ENCODE assay signal across 8 cellular contexts in genomic region chr19:45717131-45717982, GRCh38. TPM values are rescaled to one million over a fixed set of nuclear protein-coding genes. Genes with fewer than 3 reads are reported as not detected.
DNase-seq lines count a peak whose midpoint lies in the region; ATAC-seq and TF ChIP-seq lines count a peak whose summit lies in the region.

No MANE protein-coding gene starts in this region.

- H2AK5ac ChIP-seq in mesenchymal stem cell (ENCODE audit: low read length, severe bottlenecking): peak overlapping the region; percentile 94

- H3K27me3 Mint-ChIP-seq in Caco-2 (ENCODE audit: insufficient read depth, unreplicated experiment): no peaks in the 10 kb centered on the region

- H3K9me3 Mint-ChIP-seq in Caco-2 (ENCODE audit: unreplicated experiment): no peaks in the 10 kb centered on the region

- H3K4me3 ChIP-seq in Caco-2 (ENCODE audit: low read depth, low read length) (peak overlapping the region; percentile 64), HUES48 (ENCODE audit: low read depth, low read length) (peak overlapping the region; percentile 87), NT2/D1 (ENCODE audit: insufficient read length, low read depth) (peak overlapping the region; percentile 72), endocrine pancreas (ENCODE audit: control insufficient read depth, insufficient read depth, low read length) (peak overlapping the region; percentile 93), mesenchymal stem cell (ENCODE audit: insufficient read depth in 1 of 2, low read depth in 1 of 2, low read length in 2 of 2) (peak overlapping the region; percentile 48 to 90)

- BruUV-seq in Caco-2 (replicated peaks; lab: Mats Ljungman, UMichigan): no TSS peak

- H3K36me3 Mint-ChIP-seq in Caco-2 (ENCODE audit: insufficient read depth, unreplicated experiment): peaks cover 71% of the 10 kb centered on the region

- H3K36me3 ChIP-seq in Caco-2 (ENCODE audit: control insufficient read depth, insufficient read depth, low read length) (peaks cover 3% of the 10 kb centered on the region), HUES48 (ENCODE audit: control insufficient read depth, insufficient read depth, low read length) (peaks cover 20% of the 10 kb centered on the region), NT2/D1 (ENCODE audit: insufficient read depth, insufficient read length, low read length) (peaks cover 20% of the 10 kb centered on the region), endocrine pancreas (ENCODE audit: control insufficient read depth, insufficient read depth, low read length) (no peaks in the 10 kb centered on the region), mesenchymal stem cell (ENCODE audit: control insufficient read depth in 1 of 2, insufficient read depth in 2 of 2, low read depth in 1 of 2, low read length in 2 of 2) (peaks cover 17 to 26% of the 10 kb centered on the region in 2 experiments)

- H3K9me3 ChIP-seq in Caco-2 (no peaks in the 10 kb centered on the region), HUES48 (ENCODE audit: control insufficient read depth, insufficient read depth, low read length) (no peaks in the 10 kb centered on the region), NT2/D1 (ENCODE audit: insufficient read depth, low read length) (no peaks in the 10 kb centered on the region), endocrine pancreas (ENCODE audit: control insufficient read depth, low read length) (no peaks in the 10 kb centered on the region), mesenchymal stem cell (ENCODE audit: control insufficient read depth, low read length) (no peaks in the 10 kb centered on the region)

- H3K18ac ChIP-seq in mesenchymal stem cell (ENCODE audit: low read depth in 1 of 2, low read length in 2 of 2): peak overlapping the region; percentile 68 to 86

- H2BK120ac ChIP-seq in mesenchymal stem cell (ENCODE audit: low read depth, low read length): peak overlapping the region; percentile 64

- peak overlapping the region; percentile 17 for H2BK15ac ChIP-seq in mesenchymal stem cell (ENCODE audit: low read depth, poor library complexity, severe bottlenecking)

- under 1% methylated on average over 51 of the region's 51 CpGs for WGBS in mesenchymal stem cell

- H3K27ac Mint-ChIP-seq in Caco-2 (ENCODE audit: unreplicated experiment): peak overlapping the region; percentile 96

- peak overlapping the region; percentile 73 to 92 for H3K4ac ChIP-seq in mesenchymal stem cell (ENCODE audit: low read depth in 1 of 2, low read length in 2 of 2)

- H3K14ac ChIP-seq in mesenchymal stem cell (ENCODE audit: low read length in 2 of 2): no peak overlapping the region

- H3K79me1 ChIP-seq in mesenchymal stem cell (replicated peaks; ENCODE audit: low read length, poor library complexity, severe bottlenecking): peaks cover 19% of the 10 kb centered on the region

- H3K27me3 ChIP-seq in Caco-2 (replicated peaks; ENCODE audit: control insufficient read depth, insufficient read depth, low read length) (no peaks in the 10 kb centered on the region), HUES48 (ENCODE audit: control insufficient read depth, insufficient read depth, low read length) (no peaks in the 10 kb centered on the region), NT2/D1 (ENCODE audit: insufficient read depth, insufficient read length) (no peaks in the 10 kb centered on the region), endocrine pancreas (ENCODE audit: control insufficient read depth, insufficient read depth, low read length) (no peaks in the 10 kb centered on the region), mesenchymal stem cell (ENCODE audit: control insufficient read depth in 1 of 2, insufficient read depth in 1 of 2, low read length in 2 of 2) (no peaks in the 10 kb centered on the region)

- POLR2A ChIA-PET in Caco-2 (lab: Charles Lee): interaction anchor here (0.5 to 2.5 kb wide), 22 partner anchors 10 to 871 kb away, joined by 3 to 64 read pairs (median 4); partner anchors contain the start of genes DMWD, FBXO46, NECTIN2 and QPCTL

- peak overlapping the region in 1 of 2 experiments; percentile 87 for H3K23ac ChIP-seq in mesenchymal stem cell (ENCODE audit: low read length in 2 of 2)

- H4K8ac ChIP-seq in mesenchymal stem cell (ENCODE audit: low read length): peak overlapping the region; percentile 73

- intact Hi-C loops in Caco-2 (cut with micrococcal nuclease; ENCODE audit: unreplicated experiment): loop anchor here (1.0 kb wide), 3 partner anchors 13 to 53 kb away; partner anchors contain the start of genes FBXO46 and QPCTL

- H4K91ac ChIP-seq in mesenchymal stem cell (ENCODE audit: low read length): peak overlapping the region; percentile 53

- H3K4me3 Mint-ChIP-seq in Caco-2 (ENCODE audit: unreplicated experiment): peak overlapping the region; percentile 95

- ATAC-seq in GM21390 (IDR thresholded peaks at IDR 0.05; ENCODE audit: unreplicated experiment): peak; percentile 90

- CTCF ChIA-PET in Caco-2 (lab: Charles Lee): interaction anchor here (0.5 to 2.1 kb wide), 15 partner anchors 13 to 745 kb away, joined by 3 to 44 read pairs (median 5); partner anchors contain the start of genes DMPK, FBXO46, QPCTL and SIX5

- peak overlapping the region; percentile 71 for H2BK5ac ChIP-seq in mesenchymal stem cell (ENCODE audit: low read depth, low read length, poor library complexity, severe bottlenecking)

- peak in 1 of 2 experiments; percentile 26 for TF ChIP-seq CTCF in Caco-2 (IDR thresholded peaks at IDR 0.05; ENCODE audit: insufficient read depth in 1 of 2, low read depth in 1 of 2, low read length in 1 of 2, severe bottlenecking in 1 of 2, unreplicated experiment in 1 of 2)

- H3K27ac ChIP-seq in HUES48 (ENCODE audit: low read depth, low read length) (peak overlapping the region; percentile 98), mesenchymal stem cell (ENCODE audit: low read length, poor library complexity, severe bottlenecking) (peak overlapping the region; percentile 80)

- H3K4me1 ChIP-seq in Caco-2: peaks cover 14% of the 10 kb centered on the region
- peaks cover 15% of the 10 kb centered on the region for H3K4me1 ChIP-seq in HUES48 (ENCODE audit: control insufficient read depth, insufficient read depth, low read length)
- peaks cover 7% of the 10 kb centered on the region for H3K4me1 ChIP-seq in NT2/D1 (ENCODE audit: insufficient read depth, insufficient read length)
- no peaks in the 10 kb centered on the region for H3K4me1 ChIP-seq in endocrine pancreas (ENCODE audit: control insufficient read depth, insufficient read depth, low read length)
- H3K4me1 ChIP-seq in mesenchymal stem cell (ENCODE audit: control insufficient read depth, insufficient read depth, low read depth, low read length): peaks cover 12% of the 10 kb centered on the region

- H3K9ac ChIP-seq in HUES48 (ENCODE audit: low read depth, low read length) (peak overlapping the region; percentile 91), NT2/D1 (ENCODE audit: insufficient read length, low read depth) (peak overlapping the region; percentile 83), endocrine pancreas (ENCODE audit: control insufficient read depth, insufficient read depth, low read length) (peak overlapping the region; percentile 98), mesenchymal stem cell (ENCODE audit: low read length) (peak overlapping the region; percentile 95)

- H3K4me1 Mint-ChIP-seq in Caco-2 (ENCODE audit: low read depth, unreplicated experiment): peaks cover 19% of the 10 kb centered on the region

- peak overlapping the region in 1 of 2 experiments; percentile 90 for H2BK12ac ChIP-seq in mesenchymal stem cell (ENCODE audit: low read length in 2 of 2)

- peak overlapping the region; percentile 95 for H3K4me2 ChIP-seq in mesenchymal stem cell (ENCODE audit: low read length, poor library complexity, severe bottlenecking)

- H2AFZ ChIP-seq in mesenchymal stem cell (ENCODE audit: low read depth, low read length): no peak overlapping the region

- DNase-seq in Caco-2 (peak; percentile 99 to 100), NT2/D1 (ENCODE audit: low read depth, low spot score) (peak; percentile 96), mesenchymal stem cell (peak; percentile 99)
- peak; percentile 89 for DNase-seq in activated CD8-positive, alpha-beta memory T cell treated with anti-CD3 and anti-CD28 coated beads, Interleukin-2, amount 50 U/mL, for 24 hours (ENCODE audit: extremely low read depth)
- DNase-seq in stimulated activated CD8-positive, alpha-beta memory T cell treated with anti-CD3 and anti-CD28 coated beads, Interleukin-12 subunit alpha, Interleukin-12 subunit beta, amount 100 ng/mL, for 24 hours (ENCODE audit: extremely low read depth): peak; percentile 96

RNA-seq across cellular contexts. Expression of gene FBXO46, which starts 13.3 kb away (rescaled TPM):
- total RNA-seq in Caco-2 (2022): 31.0 and 37.0 TPM in 2 replicates
- 5.3 TPM for polyA plus RNA-seq in mesenchymal stem cell (2013, experiment 1 of 2)
- polyA plus RNA-seq in mesenchymal stem cell (2013, experiment 2 of 2): 5.1 TPM

RNA-seq across cellular contexts. Expression of gene MEIOSIN, which starts 15.9 kb away (rescaled TPM):
- not detected in 2 replicates for total RNA-seq in Caco-2 (2022)
- polyA plus RNA-seq in mesenchymal stem cell (2013, experiment 1 of 2): not detected
- polyA plus RNA-seq in mesenchymal stem cell (2013, experiment 2 of 2): not detected

RNA-seq across cellular contexts. Expression of gene QPCTL, which starts 24.9 kb away (rescaled TPM):
- total RNA-seq in Caco-2 (2022): 16.9 and 20.2 TPM in 2 replicates
- polyA plus RNA-seq in mesenchymal stem cell (2013, experiment 1 of 2): 12.2 TPM
- 11.9 TPM for polyA plus RNA-seq in mesenchymal stem cell (2013, experiment 2 of 2)

RNA-seq across cellular contexts. Expression of gene SNRPD2, which starts 25.6 kb away (rescaled TPM):
- 579 and 587 TPM in 2 replicates for total RNA-seq in Caco-2 (2022)
- 1,303 TPM for polyA plus RNA-seq in mesenchymal stem cell (2013, experiment 1 of 2)
- polyA plus RNA-seq in mesenchymal stem cell (2013, experiment 2 of 2): 1,356 TPM

RNA-seq across cellular contexts. Expression of gene GIPR, which starts 49.3 kb away (rescaled TPM):
- total RNA-seq in Caco-2 (2022): 2.6 and 4.6 TPM in 2 replicates
- polyA plus RNA-seq in mesenchymal stem cell (2013, experiment 1 of 2): 6.2 TPM
- 5.2 TPM for polyA plus RNA-seq in mesenchymal stem cell (2013, experiment 2 of 2)

Comparison
In these comparisons a context has a peak if more than half of its experiments do, and no peak if none do; other contexts are left out.
1. Peak in every context shown above with its lines: DNase-seq, ATAC-seq, H3K4me3 ChIP-seq and H3K27ac ChIP-seq.